15 cellular contexts compared by ENCODE assay signal in the genomic region with DNA sequence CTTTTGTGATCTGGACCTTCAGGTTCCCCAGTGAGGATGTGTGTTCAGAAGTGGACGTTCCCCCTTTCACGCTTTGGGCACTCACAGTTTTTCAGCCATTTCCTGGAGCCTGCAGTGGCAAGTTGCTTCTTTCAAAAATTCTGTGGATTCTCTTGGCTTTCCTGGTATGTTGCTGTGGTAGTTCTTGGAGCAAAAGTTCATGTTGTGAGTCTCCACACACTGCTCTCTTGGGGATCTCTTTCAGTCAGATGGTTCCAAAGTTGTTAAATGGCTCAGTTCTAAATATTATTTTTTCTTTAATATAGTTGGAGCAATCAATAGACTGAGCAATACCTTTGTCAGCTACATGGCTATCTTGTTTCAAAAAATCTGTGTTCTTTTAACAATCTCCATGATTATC.
"Had no signal": no experiment of that assay in that cellular context is flagged by ENCODE, and none has a peak within 500 bp of the region (broad histone marks: within the 10 kb centered on the region; RNA-seq: fewer than 3 reads in every experiment).

No MANE protein-coding gene starts in this region.

- H3K4me3 ChIP-seq: prostate gland, thoracic aorta had no signal

- DNase-seq: activated CD4-positive, CD25-positive, alpha-beta regulatory T cell treated with anti-CD3 and anti-CD28 coated beads, Interleukin-2, amount 50 U/mL, for 72 hours; activated naive CD4-positive, alpha-beta T cell treated with anti-CD3 and anti-CD28 coated beads, Interleukin-2, amount 10 ng/mL, durations not matched to agents 7 days and 5 days; foreskin fibroblast; kidney glomerular epithelial cell; left ventricle myocardium superior; nucleus accumbens; stimulated activated CD4-positive, alpha-beta T cell treated with anti-CD3 and anti-CD28 coated beads, Interleukin-4, amount 100 ng/mL, for 4 hours; stimulated activated CD8-positive, alpha-beta memory T cell treated with anti-CD3 and anti-CD28 coated beads, Interleukin-4, amount 100 ng/mL, for 48 hours; stimulated activated naive CD8-positive, alpha-beta T cell treated with anti-CD3 and anti-CD28 coated beads, Interleukin-15, amount 100 ng/mL, for 72 hours had no signal

- H3K4me1 ChIP-seq: prostate gland had no signal

- H3K9me3 ChIP-seq: prostate gland, thoracic aorta had no signal

- ATAC-seq: activated T-helper 17 cell treated with anti-CD3 and anti-CD28 coated beads, Interleukin-2, amount 50 U/mL, for 72 hours; left ventricle myocardium superior; natural killer cell treated with Interleukin-12 subunit alpha and Interleukin-12 subunit beta and Interleukin-15 and Interleukin-18, amount 100 ng/mL, for 72 hours; right cardiac atrium; stimulated activated naive CD8-positive, alpha-beta T cell treated with anti-CD3 and anti-CD28 coated beads, Interleukin-15, amount 100 ng/mL, for 72 hours had no signal

- H3K4me3 Mint-ChIP-seq: activated naive CD4-positive, alpha-beta T cell treated with anti-CD3 and anti-CD28 coated beads, Interleukin-2, amount 10 ng/mL, durations not matched to agents 7 days and 5 days; activated T-helper 17 cell treated with anti-CD3 and anti-CD28 coated beads, Interleukin-2, amount 50 U/mL, for 72 hours; memory B cell; natural killer cell treated with Interleukin-12 subunit alpha and Interleukin-12 subunit beta and Interleukin-15 and Interleukin-18, amount 100 ng/mL, for 72 hours; stimulated activated naive CD8-positive, alpha-beta T cell treated with anti-CD3 and anti-CD28 coated beads, Interleukin-15, amount 100 ng/mL, for 72 hours had no signal

- H3K27ac ChIP-seq: prostate gland, thoracic aorta had no signal

- H3K27me3 Mint-ChIP-seq: memory B cell; stimulated activated naive CD8-positive, alpha-beta T cell treated with anti-CD3 and anti-CD28 coated beads, Interleukin-15, amount 100 ng/mL, for 72 hours had no signal

- H3K36me3 ChIP-seq: prostate gland, thoracic aorta had no signal

- H3K9me3 Mint-ChIP-seq: activated naive CD4-positive, alpha-beta T cell treated with anti-CD3 and anti-CD28 coated beads, Interleukin-2, amount 10 ng/mL, durations not matched to agents 7 days and 5 days had no signal

- H3K4me1 Mint-ChIP-seq: activated naive CD4-positive, alpha-beta T cell treated with anti-CD3 and anti-CD28 coated beads, Interleukin-2, amount 10 ng/mL, durations not matched to agents 7 days and 5 days; activated T-helper 17 cell treated with anti-CD3 and anti-CD28 coated beads, Interleukin-2, amount 50 U/mL, for 72 hours; stimulated activated naive CD8-positive, alpha-beta T cell treated with anti-CD3 and anti-CD28 coated beads, Interleukin-15, amount 100 ng/mL, for 72 hours had no signal

- H3K36me3 Mint-ChIP-seq: activated naive CD4-positive, alpha-beta T cell treated with anti-CD3 and anti-CD28 coated beads, Interleukin-2, amount 10 ng/mL, durations not matched to agents 7 days and 5 days; natural killer cell treated with Interleukin-12 subunit alpha and Interleukin-12 subunit beta and Interleukin-15 and Interleukin-18, amount 100 ng/mL, for 72 hours had no signal

- H3K27ac Mint-ChIP-seq: activated naive CD4-positive, alpha-beta T cell treated with anti-CD3 and anti-CD28 coated beads, Interleukin-2, amount 10 ng/mL, durations not matched to agents 7 days and 5 days; activated T-helper 17 cell treated with anti-CD3 and anti-CD28 coated beads, Interleukin-2, amount 50 U/mL, for 72 hours; memory B cell; natural killer cell treated with Interleukin-12 subunit alpha and Interleukin-12 subunit beta and Interleukin-15 and Interleukin-18, amount 100 ng/mL, for 72 hours; stimulated activated naive CD8-positive, alpha-beta T cell treated with anti-CD3 and anti-CD28 coated beads, Interleukin-15, amount 100 ng/mL, for 72 hours had no signal
